ENCODE assay signal across 19 cellular contexts in genomic region chr6:46502486-46503119, GRCh38. TPM values are rescaled to one million over a fixed set of nuclear protein-coding genes. Genes with fewer than 3 reads are reported as not detected.
A peak's percentile ranks its signal among the peaks of the same experiment; 100 is the strongest.
DNase-seq lines count a peak whose midpoint lies in the region; ATAC-seq and TF ChIP-seq lines count a peak whose summit lies in the region.
"Had no signal": no experiment of that assay in that cellular context is flagged by ENCODE, and none has a peak within 500 bp of the region (broad histone marks: within the 10 kb centered on the region; RNA-seq: fewer than 3 reads in every experiment).

No MANE protein-coding gene starts in this region.

- H3K4me1 ChIP-seq in esophagus (ENCODE audit: control insufficient read depth in 2 of 2, insufficient read depth in 2 of 2, low read length in 1 of 2) (no peaks in the 10 kb centered on the region), rectal smooth muscle tissue (ENCODE audit: control insufficient read depth, insufficient read depth, low read length) (no peaks in the 10 kb centered on the region), transverse colon (peaks cover 0 to 22% (median 2%) of the 10 kb centered on the region in 4 donors)
- H3K4me1 ChIP-seq: parathyroid adenoma had no signal

- H3K27me3 ChIP-seq in esophagus (ENCODE audit: control insufficient read depth in 1 of 2, insufficient read depth in 2 of 2, low read length in 2 of 2) (no peaks in the 10 kb centered on the region), rectal smooth muscle tissue (ENCODE audit: control insufficient read depth, insufficient read depth, low read length) (no peaks in the 10 kb centered on the region), transverse colon (no peaks in the 10 kb centered on the region)

- intact Hi-C loops in transverse colon (cut with DNase I; ENCODE audit: low total_unique reads) (no loop called here), left colon (cut with DNase I, micrococcal nuclease) (no loop called here)

- peak overlapping the region; percentile 37 for H3K27ac ChIP-seq in angular gyrus (ENCODE audit: low read depth, low read length)
- H3K27ac ChIP-seq in esophagus (ENCODE audit: low read depth in 2 of 2, low read length in 1 of 2): peak overlapping the region; percentile 17 to 30
- H3K27ac ChIP-seq in rectal smooth muscle tissue (ENCODE audit: low read depth, low read length): peak overlapping the region; percentile 14
- peak overlapping the region; percentile 31 to 49 (median 44) for H3K27ac ChIP-seq in transverse colon
- H3K27ac ChIP-seq: epithelial cell of prostate, parathyroid adenoma had no signal

- DNase-seq in transverse colon (peak; percentile 8), left colon (no peak), cerebellar cortex (ENCODE audit: low spot score) (no peak), D341Med (ENCODE audit: low spot score) (no peak)
- DNase-seq: activated CD4-positive, CD25-positive, alpha-beta regulatory T cell treated with anti-CD3 and anti-CD28 coated beads, Interleukin-2, amount 50 U/mL, for 72 hours; activated naive CD4-positive, alpha-beta T cell treated with Interleukin-2 at 50 U/mL for 16 hours; activated T-cell treated with anti-CD3 and anti-CD28 coated beads, Interleukin-2, amount 50 U/mL, for 48 hours; EL; foreskin melanocyte; H7; hypothalamus; NCI-H1694 treated with DMSO at 0.1 percent for 48 hours; NCI-H69 had no signal

- ATAC-seq in left colon: no peak
- ATAC-seq: mucosa of descending colon had no signal

- no peak for TF ChIP-seq POLR2A in transverse colon (IDR thresholded peaks at IDR 0.05)

- no peak for TF ChIP-seq EP300 in transverse colon (IDR thresholded peaks at IDR 0.05; ENCODE audit: low read depth)

- H3K4me3 ChIP-seq in esophagus (ENCODE audit: low read depth in 1 of 2, low read length in 2 of 2): no peak overlapping the region
- no peak overlapping the region for H3K4me3 ChIP-seq in rectal smooth muscle tissue (ENCODE audit: low read length)
- no peak overlapping the region for H3K4me3 ChIP-seq in transverse colon
- H3K4me3 ChIP-seq: mucosa of descending colon had no signal

- no peaks in the 10 kb centered on the region for H3K36me3 ChIP-seq in esophagus (ENCODE audit: control insufficient read depth in 2 of 2, insufficient read depth in 2 of 2, low read length in 1 of 2)
- no peaks in the 10 kb centered on the region for H3K36me3 ChIP-seq in rectal smooth muscle tissue (ENCODE audit: control insufficient read depth, insufficient read depth, low read length)
- no peaks in the 10 kb centered on the region for H3K36me3 ChIP-seq in transverse colon

- H3K9ac ChIP-seq in rectal smooth muscle tissue (ENCODE audit: low read length): no peak overlapping the region
- H3K9ac ChIP-seq: parathyroid adenoma had no signal

- WGBS in esophagus, 2 donors: 72 to 82% methylated on average over 2 of the region's 2 CpGs
- WGBS in transverse colon (ENCODE audit: low coverage in 1 of 2), 2 donors: 79 to 88% methylated on average over 1 to 2 of the region's 2 CpGs

- no peaks in the 10 kb centered on the region for H3K9me3 ChIP-seq in esophagus (ENCODE audit: control insufficient read depth in 2 of 2, insufficient read depth in 1 of 2, low read depth in 1 of 2, low read length in 1 of 2)
- H3K9me3 ChIP-seq in transverse colon: no peaks in the 10 kb centered on the region
- H3K9me3 ChIP-seq: mucosa of descending colon had no signal

- in situ Hi-C loops in transverse colon (cut with MboI; ENCODE audit: low pct_ligation_motif_present in 1 of 4, low pct_unique_long_range_greater_than_20kb in 1 of 4, low sequenced_read_pairs in 3 of 4): no loop called here

- no peak for TF ChIP-seq CTCF in transverse colon (IDR thresholded peaks at IDR 0.05)

RNA-seq across cellular contexts. Expression of gene RCAN2, which starts 11.4 kb away (rescaled TPM):
- 1 to 10 TPM; 2.1 to 4.8 TPM for polyA plus RNA-seq in esophagus
- total RNA-seq in transverse colon: 1 to 10 TPM; 1.9 to 9.5 (median 7.5) TPM
- total RNA-seq in left colon: 1 to 10 TPM; 4.0 to 9.8 TPM
